ENCODE assay signal across 1 cellular context in the genomic region with DNA sequence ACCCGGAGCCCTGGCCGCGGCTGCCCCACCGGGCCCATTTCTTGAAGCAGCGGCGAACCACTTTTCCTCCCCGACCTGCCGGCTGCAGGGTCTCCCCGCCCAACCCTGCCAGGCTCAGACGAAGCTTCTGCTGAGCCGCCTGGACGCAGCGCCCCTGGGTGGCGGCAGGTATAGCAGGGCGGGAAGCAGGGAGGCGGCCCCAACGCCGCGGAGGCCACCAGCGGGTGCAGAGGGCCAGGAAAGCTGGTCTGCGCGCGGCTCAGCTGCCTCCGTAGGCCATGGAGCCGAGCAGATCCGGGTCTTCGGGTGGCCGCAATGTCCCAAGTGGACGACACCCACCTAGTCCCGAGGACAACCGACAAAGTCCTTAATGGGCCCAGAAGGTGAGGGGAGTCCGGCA.
TF ChIP-seq lines count a peak whose summit lies in the region.

No MANE protein-coding gene starts in this region.

TF ChIP-seq in H1, 55 proteins besides CTCF, POLR2A, EP300 and RAD21:
- TF ChIP-seq MAFK (IDR thresholded peaks at IDR 0.05; ENCODE audit: low read depth, low read length) (no peak), YY1 (IDR thresholded peaks at IDR 0.05; ENCODE audit: low read depth, low read length) (no peak), GABPA (IDR thresholded peaks at IDR 0.05; ENCODE audit: borderline replicate concordance, insufficient read depth, low read length) (no peak), ASH2L (IDR thresholded peaks at IDR 0.05; ENCODE audit: low read length) (no peak), SP2 (IDR thresholded peaks at IDR 0.05; ENCODE audit: low read length) (no peak), BACH1 (IDR thresholded peaks at IDR 0.05; ENCODE audit: low read length) (no peak), SUZ12 (IDR thresholded peaks at IDR 0.05; ENCODE audit: low read length) (no peak), CEBPB (IDR thresholded peaks at IDR 0.05; ENCODE audit: low read depth, low read length) (no peak), POLR2AphosphoS5 (IDR thresholded peaks at IDR 0.05; ENCODE audit: low read depth, low read length) (no peak), HDAC2 (IDR thresholded peaks at IDR 0.05; ENCODE audit: borderline replicate concordance in 1 of 2, low read depth in 2 of 2, low read length in 2 of 2) (no peak), EGR1 (IDR thresholded peaks at IDR 0.05; ENCODE audit: borderline replicate concordance, low read depth, low read length) (no peak), FOSL1 (IDR thresholded peaks at IDR 0.05; ENCODE audit: insufficient read depth, low read depth, low read length) (no peak)
- TF ChIP-seq, protein P1, sequence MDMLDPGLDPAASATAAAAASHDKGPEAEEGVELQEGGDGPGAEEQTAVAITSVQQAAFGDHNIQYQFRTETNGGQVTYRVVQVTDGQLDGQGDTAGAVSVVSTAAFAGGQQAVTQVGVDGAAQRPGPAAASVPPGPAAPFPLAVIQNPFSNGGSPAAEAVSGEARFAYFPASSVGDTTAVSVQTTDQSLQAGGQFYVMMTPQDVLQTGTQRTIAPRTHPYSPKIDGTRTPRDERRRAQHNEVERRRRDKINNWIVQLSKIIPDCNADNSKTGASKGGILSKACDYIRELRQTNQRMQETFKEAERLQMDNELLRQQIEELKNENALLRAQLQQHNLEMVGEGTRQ (IDR thresholded peaks at IDR 0.05; ENCODE audit: low read length): no peak
- TF ChIP-seq, protein P2, sequence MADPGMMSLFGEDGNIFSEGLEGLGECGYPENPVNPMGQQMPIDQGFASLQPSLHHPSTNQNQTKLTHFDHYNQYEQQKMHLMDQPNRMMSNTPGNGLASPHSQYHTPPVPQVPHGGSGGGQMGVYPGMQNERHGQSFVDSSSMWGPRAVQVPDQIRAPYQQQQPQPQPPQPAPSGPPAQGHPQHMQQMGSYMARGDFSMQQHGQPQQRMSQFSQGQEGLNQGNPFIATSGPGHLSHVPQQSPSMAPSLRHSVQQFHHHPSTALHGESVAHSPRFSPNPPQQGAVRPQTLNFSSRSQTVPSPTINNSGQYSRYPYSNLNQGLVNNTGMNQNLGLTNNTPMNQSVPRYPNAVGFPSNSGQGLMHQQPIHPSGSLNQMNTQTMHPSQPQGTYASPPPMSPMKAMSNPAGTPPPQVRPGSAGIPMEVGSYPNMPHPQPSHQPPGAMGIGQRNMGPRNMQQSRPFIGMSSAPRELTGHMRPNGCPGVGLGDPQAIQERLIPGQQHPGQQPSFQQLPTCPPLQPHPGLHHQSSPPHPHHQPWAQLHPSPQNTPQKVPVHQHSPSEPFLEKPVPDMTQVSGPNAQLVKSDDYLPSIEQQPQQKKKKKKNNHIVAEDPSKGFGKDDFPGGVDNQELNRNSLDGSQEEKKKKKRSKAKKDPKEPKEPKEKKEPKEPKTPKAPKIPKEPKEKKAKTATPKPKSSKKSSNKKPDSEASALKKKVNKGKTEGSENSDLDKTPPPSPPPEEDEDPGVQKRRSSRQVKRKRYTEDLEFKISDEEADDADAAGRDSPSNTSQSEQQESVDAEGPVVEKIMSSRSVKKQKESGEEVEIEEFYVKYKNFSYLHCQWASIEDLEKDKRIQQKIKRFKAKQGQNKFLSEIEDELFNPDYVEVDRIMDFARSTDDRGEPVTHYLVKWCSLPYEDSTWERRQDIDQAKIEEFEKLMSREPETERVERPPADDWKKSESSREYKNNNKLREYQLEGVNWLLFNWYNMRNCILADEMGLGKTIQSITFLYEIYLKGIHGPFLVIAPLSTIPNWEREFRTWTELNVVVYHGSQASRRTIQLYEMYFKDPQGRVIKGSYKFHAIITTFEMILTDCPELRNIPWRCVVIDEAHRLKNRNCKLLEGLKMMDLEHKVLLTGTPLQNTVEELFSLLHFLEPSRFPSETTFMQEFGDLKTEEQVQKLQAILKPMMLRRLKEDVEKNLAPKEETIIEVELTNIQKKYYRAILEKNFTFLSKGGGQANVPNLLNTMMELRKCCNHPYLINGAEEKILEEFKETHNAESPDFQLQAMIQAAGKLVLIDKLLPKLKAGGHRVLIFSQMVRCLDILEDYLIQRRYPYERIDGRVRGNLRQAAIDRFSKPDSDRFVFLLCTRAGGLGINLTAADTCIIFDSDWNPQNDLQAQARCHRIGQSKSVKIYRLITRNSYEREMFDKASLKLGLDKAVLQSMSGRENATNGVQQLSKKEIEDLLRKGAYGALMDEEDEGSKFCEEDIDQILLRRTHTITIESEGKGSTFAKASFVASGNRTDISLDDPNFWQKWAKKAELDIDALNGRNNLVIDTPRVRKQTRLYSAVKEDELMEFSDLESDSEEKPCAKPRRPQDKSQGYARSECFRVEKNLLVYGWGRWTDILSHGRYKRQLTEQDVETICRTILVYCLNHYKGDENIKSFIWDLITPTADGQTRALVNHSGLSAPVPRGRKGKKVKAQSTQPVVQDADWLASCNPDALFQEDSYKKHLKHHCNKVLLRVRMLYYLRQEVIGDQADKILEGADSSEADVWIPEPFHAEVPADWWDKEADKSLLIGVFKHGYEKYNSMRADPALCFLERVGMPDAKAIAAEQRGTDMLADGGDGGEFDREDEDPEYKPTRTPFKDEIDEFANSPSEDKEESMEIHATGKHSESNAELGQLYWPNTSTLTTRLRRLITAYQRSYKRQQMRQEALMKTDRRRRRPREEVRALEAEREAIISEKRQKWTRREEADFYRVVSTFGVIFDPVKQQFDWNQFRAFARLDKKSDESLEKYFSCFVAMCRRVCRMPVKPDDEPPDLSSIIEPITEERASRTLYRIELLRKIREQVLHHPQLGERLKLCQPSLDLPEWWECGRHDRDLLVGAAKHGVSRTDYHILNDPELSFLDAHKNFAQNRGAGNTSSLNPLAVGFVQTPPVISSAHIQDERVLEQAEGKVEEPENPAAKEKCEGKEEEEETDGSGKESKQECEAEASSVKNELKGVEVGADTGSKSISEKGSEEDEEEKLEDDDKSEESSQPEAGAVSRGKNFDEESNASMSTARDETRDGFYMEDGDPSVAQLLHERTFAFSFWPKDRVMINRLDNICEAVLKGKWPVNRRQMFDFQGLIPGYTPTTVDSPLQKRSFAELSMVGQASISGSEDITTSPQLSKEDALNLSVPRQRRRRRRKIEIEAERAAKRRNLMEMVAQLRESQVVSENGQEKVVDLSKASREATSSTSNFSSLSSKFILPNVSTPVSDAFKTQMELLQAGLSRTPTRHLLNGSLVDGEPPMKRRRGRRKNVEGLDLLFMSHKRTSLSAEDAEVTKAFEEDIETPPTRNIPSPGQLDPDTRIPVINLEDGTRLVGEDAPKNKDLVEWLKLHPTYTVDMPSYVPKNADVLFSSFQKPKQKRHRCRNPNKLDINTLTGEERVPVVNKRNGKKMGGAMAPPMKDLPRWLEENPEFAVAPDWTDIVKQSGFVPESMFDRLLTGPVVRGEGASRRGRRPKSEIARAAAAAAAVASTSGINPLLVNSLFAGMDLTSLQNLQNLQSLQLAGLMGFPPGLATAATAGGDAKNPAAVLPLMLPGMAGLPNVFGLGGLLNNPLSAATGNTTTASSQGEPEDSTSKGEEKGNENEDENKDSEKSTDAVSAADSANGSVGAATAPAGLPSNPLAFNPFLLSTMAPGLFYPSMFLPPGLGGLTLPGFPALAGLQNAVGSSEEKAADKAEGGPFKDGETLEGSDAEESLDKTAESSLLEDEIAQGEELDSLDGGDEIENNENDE (IDR thresholded peaks at IDR 0.05; ENCODE audit: insufficient replicate concordance, low read length): no peak
